Comparison of ENCODE assay signal across 15 cellular contexts in the genomic region with DNA sequence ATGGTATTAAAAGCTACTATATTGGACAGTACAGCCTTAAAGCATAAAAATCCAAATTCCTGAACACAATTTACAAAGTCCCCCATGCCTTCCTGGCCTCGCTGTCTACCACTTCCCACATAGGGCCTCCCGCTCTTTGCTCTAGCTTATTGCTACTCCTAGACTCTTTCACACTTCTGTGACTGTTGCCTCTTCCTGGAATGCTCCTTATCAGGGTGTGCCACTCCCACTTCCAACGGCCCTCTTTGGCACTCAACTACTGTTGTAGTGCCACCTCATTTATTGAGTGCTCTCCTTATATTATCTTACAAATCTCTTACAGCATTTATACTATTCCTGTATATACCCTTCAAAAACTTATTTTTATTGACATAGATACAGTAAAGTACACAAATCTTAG. TPM values are rescaled to one million over a fixed set of nuclear protein-coding genes. Genes with fewer than 3 reads are reported as not detected.
A peak's percentile ranks its signal among the peaks of the same experiment; 100 is the strongest.
DNase-seq lines count a peak whose midpoint lies in the region; ATAC-seq and TF ChIP-seq lines count a peak whose summit lies in the region.
"Had no signal": no experiment of that assay in that cellular context is flagged by ENCODE, and none has a peak within 500 bp of the region (broad histone marks: within the 10 kb centered on the region; RNA-seq: fewer than 3 reads in every experiment).

No MANE protein-coding gene starts in this region.

- TF ChIP-seq CTCF in fibroblast of the aortic adventitia (IDR thresholded peaks at IDR 0.05; ENCODE audit: insufficient read depth, low read length) (no peak), BE2C (IDR thresholded peaks at IDR 0.05; ENCODE audit: low read depth, low read length) (no peak)

- peaks cover 69% of the 10 kb centered on the region for H3K36me3 Mint-ChIP-seq in activated CD4-positive, alpha-beta memory T cell treated with anti-CD3 and anti-CD28 coated beads, Interleukin-2, amount 10 ng/mL, durations not matched to agents 7 days and 5 days (ENCODE audit: low read depth)
- peaks cover 53% of the 10 kb centered on the region for H3K36me3 Mint-ChIP-seq in activated CD4-positive, alpha-beta memory T cell treated with anti-CD3 and anti-CD28 coated beads for 36 hours

- H3K4me3 ChIP-seq in fibroblast of the aortic adventitia (ENCODE audit: low read depth, low read length) (no peak overlapping the region), trophoblast cell (ENCODE audit: low read depth, low read length) (no peak overlapping the region), BE2C (ENCODE audit: low read depth, low read length) (no peak overlapping the region)
- H3K4me3 ChIP-seq: cardiac muscle cell, thoracic aorta had no signal

- H2BK12ac ChIP-seq in trophoblast cell (ENCODE audit: low read length) = no peak overlapping the region

- peaks cover 10% of the 10 kb centered on the region for H3K79me1 ChIP-seq in trophoblast cell (ENCODE audit: low read length)

- intact Hi-C loops in activated CD4-positive, alpha-beta memory T cell treated with anti-CD3 and anti-CD28 coated beads for 36 hours (cut with micrococcal nuclease) = no loop called here

- no peak overlapping the region for H2AK5ac ChIP-seq in trophoblast cell (ENCODE audit: low read length)

- peak overlapping the region; percentile 5 for H3K27ac Mint-ChIP-seq in activated CD4-positive, alpha-beta memory T cell treated with anti-CD3 and anti-CD28 coated beads, Interleukin-2, amount 10 ng/mL, durations not matched to agents 7 days and 5 days
- no peak overlapping the region for H3K27ac Mint-ChIP-seq in activated CD4-positive, alpha-beta memory T cell treated with anti-CD3 and anti-CD28 coated beads for 36 hours
- H3K27ac Mint-ChIP-seq: activated naive CD4-positive, alpha-beta T cell treated with anti-CD3 and anti-CD28 coated beads, Interleukin-2, amount 50 U/mL, for 72 hours had no signal

- H2BK120ac ChIP-seq in trophoblast cell (ENCODE audit: insufficient read depth, low read length, poor library complexity) = no peak overlapping the region

- H4K91ac ChIP-seq in trophoblast cell (ENCODE audit: low read depth, low read length) = no peak overlapping the region

- no CpG with 5 or more reads among the region's 3 CpGs for WGBS in trophoblast cell (ENCODE audit: extremely low coverage, insufficient coverage, insufficient read length)

- H3K4me1 Mint-ChIP-seq in activated CD4-positive, alpha-beta memory T cell treated with anti-CD3 and anti-CD28 coated beads, Interleukin-2, amount 10 ng/mL, durations not matched to agents 7 days and 5 days = peaks cover 46% of the 10 kb centered on the region
- peaks cover 44% of the 10 kb centered on the region for H3K4me1 Mint-ChIP-seq in activated CD4-positive, alpha-beta memory T cell treated with anti-CD3 and anti-CD28 coated beads for 36 hours (ENCODE audit: low read depth)

- ATAC-seq in HG02938 (IDR thresholded peaks at IDR 0.05; ENCODE audit: unreplicated experiment) = no peak
- ATAC-seq: activated naive CD4-positive, alpha-beta T cell treated with anti-CD3 and anti-CD28 coated beads, Interleukin-2, amount 50 U/mL, for 72 hours; effector memory CD8-positive, alpha-beta T cell had no signal

- no peak overlapping the region for H3K27ac ChIP-seq in trophoblast cell (ENCODE audit: low read depth, low read length)
- H3K27ac ChIP-seq: cardiac muscle cell, KMS-11, thoracic aorta had no signal

- no peak overlapping the region for H3K4me3 Mint-ChIP-seq in activated CD4-positive, alpha-beta memory T cell treated with anti-CD3 and anti-CD28 coated beads, Interleukin-2, amount 10 ng/mL, durations not matched to agents 7 days and 5 days
- no peak overlapping the region for H3K4me3 Mint-ChIP-seq in activated CD4-positive, alpha-beta memory T cell treated with anti-CD3 and anti-CD28 coated beads for 36 hours
- H3K4me3 Mint-ChIP-seq: CD14-positive monocyte; effector memory CD8-positive, alpha-beta T cell had no signal

- H3K18ac ChIP-seq in trophoblast cell (ENCODE audit: low read length) = no peak overlapping the region

- no peaks in the 10 kb centered on the region for H3K27me3 ChIP-seq in trophoblast cell (ENCODE audit: insufficient read depth, low read length)
- H3K27me3 ChIP-seq in BE2C = no peaks in the 10 kb centered on the region
- H3K27me3 ChIP-seq: cardiac muscle cell had no signal

- POLR2A ChIA-PET in activated CD4-positive, alpha-beta memory T cell treated with anti-CD3 and anti-CD28 coated beads, Interleukin-2, amount 10 ng/mL, durations not matched to agents 7 days and 5 days (lab: Charles Lee) = no interaction called here
- POLR2A ChIA-PET in activated CD4-positive, alpha-beta memory T cell treated with anti-CD3 and anti-CD28 coated beads for 36 hours (lab: Charles Lee) = no interaction called here

- DNase-seq in activated CD4-positive, alpha-beta memory T cell treated with anti-CD3 and anti-CD28 coated beads, Interleukin-2, amount 10 ng/mL, durations not matched to agents 7 days and 5 days = no peak
- DNase-seq in activated CD4-positive, alpha-beta memory T cell treated with anti-CD3 and anti-CD28 coated beads for 36 hours = no peak
- DNase-seq in NCI-H226 (peak; percentile 60), fibroblast of the aortic adventitia (ENCODE audit: low read depth) (peak; percentile 16), trophoblast cell (peak; percentile 58 to 77), NOMO-1 treated with DMSO at 0.1 percent for 48 hours (lab: John Stamatoyannopoulos, UW; ENCODE audit: unreplicated experiment) (no peak), BE2C (no peak)
- DNase-seq: effector memory CD8-positive, alpha-beta T cell; NCI-H1417 treated with DMSO at 0.1 percent for 48 hours had no signal

- CTCF ChIA-PET in activated CD4-positive, alpha-beta memory T cell treated with anti-CD3 and anti-CD28 coated beads, Interleukin-2, amount 10 ng/mL, durations not matched to agents 7 days and 5 days (lab: Charles Lee) = no interaction called here
- CTCF ChIA-PET in activated CD4-positive, alpha-beta memory T cell treated with anti-CD3 and anti-CD28 coated beads for 36 hours (lab: Charles Lee) = interaction anchor here (1.0 to 2.9 kb wide), 2 partner anchors 17 to 64 kb away, joined by 3 to 10 read pairs; partner anchors contain the start of gene PSRC1

- no peak overlapping the region for H3K23ac ChIP-seq in trophoblast cell (ENCODE audit: low read length)

- H3K36me3 ChIP-seq in trophoblast cell (ENCODE audit: control insufficient read depth in 1 of 2, insufficient read depth in 2 of 2, low read length in 2 of 2) = peaks cover 2 to 3% of the 10 kb centered on the region in 2 experiments
- peaks cover 57% of the 10 kb centered on the region for H3K36me3 ChIP-seq in BE2C
- H3K36me3 ChIP-seq: thoracic aorta had no signal

- H3K27me3 Mint-ChIP-seq in activated CD4-positive, alpha-beta memory T cell treated with anti-CD3 and anti-CD28 coated beads, Interleukin-2, amount 10 ng/mL, durations not matched to agents 7 days and 5 days = no peaks in the 10 kb centered on the region
- no peaks in the 10 kb centered on the region for H3K27me3 Mint-ChIP-seq in activated CD4-positive, alpha-beta memory T cell treated with anti-CD3 and anti-CD28 coated beads for 36 hours
- H3K27me3 Mint-ChIP-seq: effector memory CD8-positive, alpha-beta T cell had no signal

- no peak overlapping the region for H3K14ac ChIP-seq in trophoblast cell (ENCODE audit: low read length)

- H3K9me3 ChIP-seq in trophoblast cell (ENCODE audit: insufficient read depth, low read depth, low read length) = no peaks in the 10 kb centered on the region
- no peaks in the 10 kb centered on the region for H3K9me3 ChIP-seq in BE2C
- H3K9me3 ChIP-seq: thoracic aorta had no signal

- H3K4me1 ChIP-seq in trophoblast cell (ENCODE audit: control insufficient read depth in 1 of 2, insufficient read depth in 2 of 2, low read length in 2 of 2) (peaks cover 0 to 3% of the 10 kb centered on the region in 2 experiments), BE2C (no peaks in the 10 kb centered on the region; the same call in 1 of the 2 replicates)

- H3K9me3 Mint-ChIP-seq in activated CD4-positive, alpha-beta memory T cell treated with anti-CD3 and anti-CD28 coated beads, Interleukin-2, amount 10 ng/mL, durations not matched to agents 7 days and 5 days = peaks cover 3% of the 10 kb centered on the region
- no peaks in the 10 kb centered on the region for H3K9me3 Mint-ChIP-seq in activated CD4-positive, alpha-beta memory T cell treated with anti-CD3 and anti-CD28 coated beads for 36 hours
- H3K9me3 Mint-ChIP-seq: effector memory CD8-positive, alpha-beta T cell had no signal

- H3K4ac ChIP-seq in trophoblast cell (ENCODE audit: low read depth, low read length) = no peak overlapping the region

- H4K8ac ChIP-seq in trophoblast cell (ENCODE audit: low read depth, low read length) = no peak overlapping the region

- no peak overlapping the region for H4K12ac ChIP-seq in trophoblast cell (ENCODE audit: low read depth, low read length)

- H2BK5ac ChIP-seq in trophoblast cell (ENCODE audit: low read depth, low read length, poor library complexity) = no peak overlapping the region

- no peak overlapping the region for H3K4me2 ChIP-seq in trophoblast cell (ENCODE audit: low read length)
- H3K4me2 ChIP-seq: KMS-11 had no signal

- no peak overlapping the region for H2AFZ ChIP-seq in trophoblast cell (ENCODE audit: insufficient read depth, low read length, poor library complexity)

- H3K9ac ChIP-seq in trophoblast cell (ENCODE audit: low read length) = no peak overlapping the region
- H3K9ac ChIP-seq: KMS-11 had no signal

- H3K79me2 ChIP-seq in trophoblast cell (ENCODE audit: control insufficient read depth, insufficient read depth, low read length, poor library complexity) = peaks cover 10% of the 10 kb centered on the region

RNA-seq across cellular contexts. Expression of gene SARS1, which starts 4.8 kb away (rescaled TPM):
- 100 to 1,000 TPM; 193 to 195 TPM for total RNA-seq in activated CD4-positive, alpha-beta memory T cell treated with anti-CD3 and anti-CD28 coated beads, Interleukin-2, amount 10 ng/mL, durations not matched to agents 7 days and 5 days
- total RNA-seq in activated CD4-positive, alpha-beta memory T cell treated with anti-CD3 and anti-CD28 coated beads for 36 hours = 100 to 1,000 TPM; 245 to 251 TPM
- 321 and 576 TPM in 2 replicates for total RNA-seq in fibroblast of the aortic adventitia (ENCODE audit: low replicate concordance)
- polyA plus RNA-seq in trophoblast cell (2013) = 192 and 196 TPM in 2 replicates
- 865 TPM for polyA plus RNA-seq in BE2C (2012; ENCODE audit: insufficient read depth, insufficient read length, low read depth)

RNA-seq across cellular contexts. Expression of gene CELSR2, which starts 30.8 kb away (rescaled TPM):
- total RNA-seq in activated CD4-positive, alpha-beta memory T cell treated with anti-CD3 and anti-CD28 coated beads, Interleukin-2, amount 10 ng/mL, durations not matched to agents 7 days and 5 days = 1 to 10 TPM; 2.0 to 2.2 TPM
- 1 to 10 TPM; 1.0 to 1.3 TPM for total RNA-seq in activated CD4-positive, alpha-beta memory T cell treated with anti-CD3 and anti-CD28 coated beads for 36 hours
- 0.36 and 0.90 TPM in 2 replicates for total RNA-seq in fibroblast of the aortic adventitia (ENCODE audit: low replicate concordance)
- 18.9 and 19.5 TPM in 2 replicates for polyA plus RNA-seq in trophoblast cell (2013)
- polyA plus RNA-seq in BE2C (2012; ENCODE audit: insufficient read depth, insufficient read length, low read depth) = 39.5 TPM

Comparison
In these comparisons a context has a peak if more than half of its experiments do, and no peak if none do; other contexts are left out.
1. DNase-seq: peak in NCI-H226 (single experiment), fibroblast of the aortic adventitia (single experiment) and trophoblast cell (2 of 2); none in activated CD4-positive, alpha-beta memory T cell treated with anti-CD3 and anti-CD28 coated beads, Interleukin-2, amount 10 ng/mL, durations not matched to agents 7 days and 5 days (single experiment), activated CD4-positive, alpha-beta memory T cell treated with anti-CD3 and anti-CD28 coated beads for 36 hours (single experiment), NOMO-1 treated with DMSO at 0.1 percent for 48 hours (single experiment) and BE2C (single experiment).